ENCODE assay signal across 11 cellular contexts in the genomic region with DNA sequence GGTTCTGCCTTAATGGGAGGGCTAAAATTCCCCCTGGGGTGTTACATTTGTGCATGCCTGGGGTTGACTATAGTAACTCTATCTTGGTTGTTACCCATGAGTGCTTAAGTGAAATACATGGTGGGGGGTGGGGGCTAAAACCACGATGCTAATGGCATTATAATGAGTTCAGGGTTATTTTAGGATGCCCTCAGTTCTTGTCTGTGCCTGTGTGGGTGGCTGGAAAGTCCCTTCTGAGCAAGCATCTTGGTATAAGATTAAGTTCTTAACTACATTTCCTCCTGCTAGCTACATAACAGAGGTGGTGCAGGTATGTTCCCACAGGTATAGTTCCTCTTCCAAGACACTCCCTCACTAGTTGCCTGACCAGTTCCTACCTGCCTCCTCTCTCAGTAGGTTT.
DNase-seq lines count a peak whose midpoint lies in the region; ATAC-seq lines count a peak whose summit lies in the region.
"Had no signal": no experiment of that assay in that cellular context is flagged by ENCODE, and none has a peak within 500 bp of the region (broad histone marks: within the 10 kb centered on the region; RNA-seq: fewer than 3 reads in every experiment).

No MANE protein-coding gene starts in this region.

- DNase-seq in germinal center (ENCODE audit: low spot score): peak; percentile 33
- no peak for DNase-seq in hepatic stellate cell (ENCODE audit: low spot score)
- no peak for DNase-seq in NCI-H1092 (lab: John Stamatoyannopoulos, UW)
- DNase-seq in stimulated activated naive CD4-positive, alpha-beta T cell (lab: John Stamatoyannopoulos, UW): no peak
- DNase-seq: activated T-cell treated with anti-CD3 and anti-CD28 coated beads, Interleukin-2, amount 50 U/mL, for 48 hours; DND-41; T-helper 1 cell had no signal

- ATAC-seq in GM18520 (IDR thresholded peaks at IDR 0.05; ENCODE audit: unreplicated experiment): peak; percentile 97
- ATAC-seq in GM21528 (IDR thresholded peaks at IDR 0.05; ENCODE audit: low FRiP score, unreplicated experiment): peak; percentile 100
- peak; percentile 97 for ATAC-seq in HG03280 (IDR thresholded peaks at IDR 0.05; ENCODE audit: unreplicated experiment)
- no peak for ATAC-seq in HG03139 (IDR thresholded peaks at IDR 0.05; ENCODE audit: unreplicated experiment)
